Comparison of ENCODE assay signal across 8 cellular contexts in genomic region chr1:5745776-5746610, GRCh38.
DNase-seq lines count a peak whose midpoint lies in the region; ATAC-seq and TF ChIP-seq lines count a peak whose summit lies in the region.

No MANE protein-coding gene starts in this region.

- H3K27ac ChIP-seq in heart left ventricle, result no peak overlapping the region

- peak; percentile 66 for ATAC-seq in GM18498 (IDR thresholded peaks at IDR 0.05; ENCODE audit: unreplicated experiment)
- ATAC-seq in heart left ventricle, result peak; percentile 53 to 93 (median 80)

- TF ChIP-seq CTCF in heart left ventricle (IDR thresholded peaks at IDR 0.05), result peak; percentile 83 to 94 (median 88)

- H3K4me3 Mint-ChIP-seq in activated naive CD8-positive, alpha-beta T cell treated with anti-CD3 and anti-CD28 coated beads for 36 hours, result no peak overlapping the region

- H3K4me1 ChIP-seq in heart left ventricle, result no peaks in the 10 kb centered on the region

- H3K27ac Mint-ChIP-seq in activated naive CD8-positive, alpha-beta T cell treated with anti-CD3 and anti-CD28 coated beads for 36 hours, result no peak overlapping the region

- in situ Hi-C loops in ACHN (cut with HindIII; ENCODE audit: low pct_ligation_motif_present, low pct_unique_long_range_greater_than_20kb, low sequenced_read_pairs), result no loop called here

- WGBS in heart left ventricle, 4 donors, result 32 to 43% (median 35%) methylated on average over 14 to 21 of the region's 21 CpGs

- peaks cover 0 to 51% (median 15%) of the 10 kb centered on the region in 9 donors for H3K27me3 ChIP-seq in heart left ventricle

- no peaks in the 10 kb centered on the region for H3K4me1 Mint-ChIP-seq in activated naive CD8-positive, alpha-beta T cell treated with anti-CD3 and anti-CD28 coated beads for 36 hours

- no peaks in the 10 kb centered on the region for H3K36me3 ChIP-seq in heart left ventricle

- no peaks in the 10 kb centered on the region for H3K9me3 ChIP-seq in heart left ventricle

- peak; percentile 61 for DNase-seq in ACHN
- DNase-seq in LHCN-M2 (ENCODE audit: low read depth), result peak; percentile 21
- peak; percentile 30 for DNase-seq in SKM-1 treated with dmso at 0.1 percent for 144 hours (lab: John Stamatoyannopoulos, UW; ENCODE audit: unreplicated experiment)
- peak; percentile 61 for DNase-seq in activated naive CD8-positive, alpha-beta T cell treated with anti-CD3 and anti-CD28 coated beads for 36 hours
- peak; percentile 46 to 83 (median 61) for DNase-seq in heart left ventricle
- DNase-seq in renal cortical epithelial cell (ENCODE audit: low read depth), result peak; percentile 29
- DNase-seq in NCI-H1092 (lab: John Stamatoyannopoulos, UW), result no peak

- H3K9me3 Mint-ChIP-seq in activated naive CD8-positive, alpha-beta T cell treated with anti-CD3 and anti-CD28 coated beads for 36 hours, result no peaks in the 10 kb centered on the region

- intact Hi-C loops in heart left ventricle (cut with DNase I), result loop anchor here (1.0 to 10.0 kb wide), 15 partner anchors 109 to 1841 kb away; partner anchors contain the start of genes AJAP1 (in 3 of the 10) and C1orf174 (in 1 of the 10)

- no peak for TF ChIP-seq POLR2A in heart left ventricle (IDR thresholded peaks at IDR 0.05)

- H3K4me3 ChIP-seq in heart left ventricle, result no peak overlapping the region

- peaks cover 20% of the 10 kb centered on the region for H3K27me3 Mint-ChIP-seq in activated naive CD8-positive, alpha-beta T cell treated with anti-CD3 and anti-CD28 coated beads for 36 hours

- H3K36me3 Mint-ChIP-seq in activated naive CD8-positive, alpha-beta T cell treated with anti-CD3 and anti-CD28 coated beads for 36 hours, result no peaks in the 10 kb centered on the region
